Comparison of ENCODE assay signal across 17 cellular contexts in genomic region chr12:103944964-103945363, GRCh38. TPM values are rescaled to one million over a fixed set of nuclear protein-coding genes. Genes with fewer than 3 reads are reported as not detected.
DNase-seq lines count a peak whose midpoint lies in the region; ATAC-seq, FAIRE-seq and TF ChIP-seq lines count a peak whose summit lies in the region.
"Had no signal": no experiment of that assay in that cellular context is flagged by ENCODE, and none has a peak within 500 bp of the region (broad histone marks: within the 10 kb centered on the region; RNA-seq: fewer than 3 reads in every experiment).

No MANE protein-coding gene starts in this region.

- peak; percentile 74 for ATAC-seq in activated T-helper 17 cell treated with anti-CD3 and anti-CD28 coated beads, Interleukin-2, amount 50 U/mL, for 72 hours (replicated peaks)
- ATAC-seq in stimulated activated naive B cell treated with anti-CD40 and anti-IgM and Interleukin-4, amounts not matched to agents 10 μg/mL and 1 μg/mL and 100 μg/mL, for 72 hours (replicated peaks), result no peak
- no peak for ATAC-seq in sciatic nerve
- ATAC-seq: Panc1 had no signal

- H3K4me1 Mint-ChIP-seq in activated naive CD4-positive, alpha-beta T cell treated with anti-CD3 and anti-CD28 coated beads for 36 hours (ENCODE audit: low read depth), result peaks cover 48% of the 10 kb centered on the region
- H3K4me1 Mint-ChIP-seq in activated naive CD4-positive, alpha-beta T cell treated with anti-CD3 and anti-CD28 coated beads, Interleukin-2, amount 10 ng/mL, durations not matched to agents 7 days and 5 days, result peaks cover 21% of the 10 kb centered on the region
- peaks cover 27% of the 10 kb centered on the region for H3K4me1 Mint-ChIP-seq in activated T-helper 17 cell treated with anti-CD3 and anti-CD28 coated beads, Interleukin-2, amount 50 U/mL, for 72 hours
- peaks cover 9 to 41% of the 10 kb centered on the region in 2 donors for H3K4me1 Mint-ChIP-seq in stimulated activated naive B cell treated with anti-CD40 and anti-IgM and Interleukin-4, amounts not matched to agents 10 μg/mL and 1 μg/mL and 100 μg/mL, for 72 hours

- peak; percentile 48 for FAIRE-seq in H54 (lab: Jason Lieb, UNC)

- CTCF ChIA-PET in activated naive CD4-positive, alpha-beta T cell treated with anti-CD3 and anti-CD28 coated beads for 36 hours (lab: Charles Lee), result interaction anchor here (1.5 to 2.0 kb wide), 2 partner anchors 10 to 18 kb away, joined by 4 to 9 read pairs; no protein-coding TSS in a partner anchor
- CTCF ChIA-PET in activated naive CD4-positive, alpha-beta T cell treated with anti-CD3 and anti-CD28 coated beads, Interleukin-2, amount 10 ng/mL, durations not matched to agents 7 days and 5 days (lab: Charles Lee), result interaction anchor here (0.9 kb wide), 1 partner anchor 9 kb away, joined by 5 read pairs; no protein-coding TSS in a partner anchor

- no peaks in the 10 kb centered on the region for H3K9me3 Mint-ChIP-seq in activated naive CD4-positive, alpha-beta T cell treated with anti-CD3 and anti-CD28 coated beads for 36 hours
- no peaks in the 10 kb centered on the region for H3K9me3 Mint-ChIP-seq in activated naive CD4-positive, alpha-beta T cell treated with anti-CD3 and anti-CD28 coated beads, Interleukin-2, amount 10 ng/mL, durations not matched to agents 7 days and 5 days
- H3K9me3 Mint-ChIP-seq in activated T-helper 17 cell treated with anti-CD3 and anti-CD28 coated beads, Interleukin-2, amount 50 U/mL, for 72 hours, result no peaks in the 10 kb centered on the region
- no peaks in the 10 kb centered on the region for H3K9me3 Mint-ChIP-seq in stimulated activated naive B cell treated with anti-CD40 and anti-IgM and Interleukin-4, amounts not matched to agents 10 μg/mL and 1 μg/mL and 100 μg/mL, for 72 hours
- H3K9me3 Mint-ChIP-seq: CD8-positive, alpha-beta memory T cell had no signal

- intact Hi-C loops in activated naive CD4-positive, alpha-beta T cell treated with anti-CD3 and anti-CD28 coated beads for 36 hours (cut with micrococcal nuclease), result no loop called here
- intact Hi-C loops in sciatic nerve (cut with DNase I), result no loop called here

- peaks cover 66% of the 10 kb centered on the region for H3K36me3 Mint-ChIP-seq in activated naive CD4-positive, alpha-beta T cell treated with anti-CD3 and anti-CD28 coated beads for 36 hours (ENCODE audit: low read depth)
- peaks cover 83% of the 10 kb centered on the region for H3K36me3 Mint-ChIP-seq in activated naive CD4-positive, alpha-beta T cell treated with anti-CD3 and anti-CD28 coated beads, Interleukin-2, amount 10 ng/mL, durations not matched to agents 7 days and 5 days
- peaks cover 100% of the 10 kb centered on the region for H3K36me3 Mint-ChIP-seq in activated T-helper 17 cell treated with anti-CD3 and anti-CD28 coated beads, Interleukin-2, amount 50 U/mL, for 72 hours (ENCODE audit: low read depth)
- H3K36me3 Mint-ChIP-seq in stimulated activated naive B cell treated with anti-CD40 and anti-IgM and Interleukin-4, amounts not matched to agents 10 μg/mL and 1 μg/mL and 100 μg/mL, for 72 hours, result peaks cover 45 to 62% of the 10 kb centered on the region in 2 donors

- no peak for TF ChIP-seq POLR2A in H54 (IDR thresholded peaks at IDR 0.05; ENCODE audit: low read depth, low read length)

- peak overlapping the region; percentile 64 for H3K27ac Mint-ChIP-seq in activated naive CD4-positive, alpha-beta T cell treated with anti-CD3 and anti-CD28 coated beads for 36 hours
- no peak overlapping the region for H3K27ac Mint-ChIP-seq in activated naive CD4-positive, alpha-beta T cell treated with anti-CD3 and anti-CD28 coated beads, Interleukin-2, amount 10 ng/mL, durations not matched to agents 7 days and 5 days
- H3K27ac Mint-ChIP-seq in activated T-helper 17 cell treated with anti-CD3 and anti-CD28 coated beads, Interleukin-2, amount 50 U/mL, for 72 hours, result no peak overlapping the region
- H3K27ac Mint-ChIP-seq in stimulated activated naive B cell treated with anti-CD40 and anti-IgM and Interleukin-4, amounts not matched to agents 10 μg/mL and 1 μg/mL and 100 μg/mL, for 72 hours, result peak overlapping the region; percentile 20

- DNase-seq in activated naive CD4-positive, alpha-beta T cell treated with anti-CD3 and anti-CD28 coated beads for 36 hours, result peak; percentile 32
- no peak for DNase-seq in activated naive CD4-positive, alpha-beta T cell treated with anti-CD3 and anti-CD28 coated beads, Interleukin-2, amount 10 ng/mL, durations not matched to agents 7 days and 5 days
- DNase-seq in H54 (ENCODE audit: insufficient read length, low spot score), result no peak
- DNase-seq in stimulated activated naive B cell treated with anti-CD40 and anti-IgM and Interleukin-4, amounts not matched to agents 10 μg/mL and 1 μg/mL and 100 μg/mL, for 72 hours, result no peak
- DNase-seq in sciatic nerve (ENCODE audit: low spot score), result no peak
- no peak for DNase-seq in stimulated activated CD4-positive, alpha-beta T cell treated with anti-CD3 and anti-CD28 coated beads, Interleukin-15, amount 100 ng/mL, for 24 hours
- DNase-seq: CD8-positive, alpha-beta memory T cell; EL; H7; Karpas-422; NCI-H1417; NCI-H2029; NCI-H2171 treated with DMSO at 0.1 percent for 48 hours; NCI-H774; SHP77 treated with DMSO at 0.1 percent for 48 hours had no signal

- no peak overlapping the region for H3K4me3 Mint-ChIP-seq in activated naive CD4-positive, alpha-beta T cell treated with anti-CD3 and anti-CD28 coated beads for 36 hours
- no peak overlapping the region for H3K4me3 Mint-ChIP-seq in activated naive CD4-positive, alpha-beta T cell treated with anti-CD3 and anti-CD28 coated beads, Interleukin-2, amount 10 ng/mL, durations not matched to agents 7 days and 5 days
- H3K4me3 Mint-ChIP-seq in activated T-helper 17 cell treated with anti-CD3 and anti-CD28 coated beads, Interleukin-2, amount 50 U/mL, for 72 hours, result no peak overlapping the region
- H3K4me3 Mint-ChIP-seq in stimulated activated naive B cell treated with anti-CD40 and anti-IgM and Interleukin-4, amounts not matched to agents 10 μg/mL and 1 μg/mL and 100 μg/mL, for 72 hours, result no peak overlapping the region
- H3K4me3 Mint-ChIP-seq: CD8-positive, alpha-beta memory T cell had no signal

- H3K27me3 Mint-ChIP-seq in activated naive CD4-positive, alpha-beta T cell treated with anti-CD3 and anti-CD28 coated beads for 36 hours (ENCODE audit: low read depth), result no peaks in the 10 kb centered on the region
- no peaks in the 10 kb centered on the region for H3K27me3 Mint-ChIP-seq in activated naive CD4-positive, alpha-beta T cell treated with anti-CD3 and anti-CD28 coated beads, Interleukin-2, amount 10 ng/mL, durations not matched to agents 7 days and 5 days
- H3K27me3 Mint-ChIP-seq in activated T-helper 17 cell treated with anti-CD3 and anti-CD28 coated beads, Interleukin-2, amount 50 U/mL, for 72 hours, result no peaks in the 10 kb centered on the region
- H3K27me3 Mint-ChIP-seq in stimulated activated naive B cell treated with anti-CD40 and anti-IgM and Interleukin-4, amounts not matched to agents 10 μg/mL and 1 μg/mL and 100 μg/mL, for 72 hours, result no peaks in the 10 kb centered on the region
- H3K27me3 Mint-ChIP-seq: CD8-positive, alpha-beta memory T cell had no signal

RNA-seq across cellular contexts. Expression of gene HSP90B1, which starts 14.8 kb away (rescaled TPM):
- total RNA-seq in activated naive CD4-positive, alpha-beta T cell treated with anti-CD3 and anti-CD28 coated beads for 36 hours, result 100 to 1,000 TPM; 392 to 418 TPM
- 100 to 1,000 TPM; 324 to 453 TPM for total RNA-seq in activated T-helper 17 cell treated with anti-CD3 and anti-CD28 coated beads, Interleukin-2, amount 50 U/mL, for 72 hours
- 517 TPM for total RNA-seq in sciatic nerve

RNA-seq across cellular contexts. Expression of gene TDG, which starts 20.7 kb away (rescaled TPM):
- total RNA-seq in activated naive CD4-positive, alpha-beta T cell treated with anti-CD3 and anti-CD28 coated beads for 36 hours, result 10 to 100 TPM; 18.0 to 19.3 TPM
- 10 to 100 TPM; 35.9 to 38.2 TPM for total RNA-seq in activated T-helper 17 cell treated with anti-CD3 and anti-CD28 coated beads, Interleukin-2, amount 50 U/mL, for 72 hours
- 18.4 TPM for total RNA-seq in sciatic nerve

Comparison
In these comparisons a context has a peak if more than half of its experiments do, and no peak if none do; other contexts are left out.
1. H3K27ac Mint-ChIP-seq: peak in activated naive CD4-positive, alpha-beta T cell treated with anti-CD3 and anti-CD28 coated beads for 36 hours (single experiment) and stimulated activated naive B cell treated with anti-CD40 and anti-IgM and Interleukin-4, amounts not matched to agents 10 μg/mL and 1 μg/mL and 100 μg/mL, for 72 hours (single experiment); none in activated naive CD4-positive, alpha-beta T cell treated with anti-CD3 and anti-CD28 coated beads, Interleukin-2, amount 10 ng/mL, durations not matched to agents 7 days and 5 days (single experiment) and activated T-helper 17 cell treated with anti-CD3 and anti-CD28 coated beads, Interleukin-2, amount 50 U/mL, for 72 hours (single experiment).